ENCODE assay signal across 16 cellular contexts in genomic region chr11:115420524-115420923, GRCh38.
DNase-seq lines count a peak whose midpoint lies in the region; ATAC-seq and TF ChIP-seq lines count a peak whose summit lies in the region.
"Had no signal": no experiment of that assay in that cellular context is flagged by ENCODE, and none has a peak within 500 bp of the region (broad histone marks: within the 10 kb centered on the region; RNA-seq: fewer than 3 reads in every experiment).

No MANE protein-coding gene starts in this region.

- H3K27me3 ChIP-seq in stomach: no peaks in the 10 kb centered on the region
- H3K27me3 ChIP-seq: gastroesophageal sphincter, right atrium auricular region had no signal

- TF ChIP-seq CTCF in VCaP (conservative IDR thresholded peaks at IDR 0.05): no peak
- no peak for TF ChIP-seq CTCF in GM10248 (IDR thresholded peaks at IDR 0.05; ENCODE audit: control extremely low read depth, extremely low read depth, low read depth, missing control alignments)
- no peak for TF ChIP-seq CTCF in stomach (IDR thresholded peaks at IDR 0.05)

- no peak for TF ChIP-seq POLR2A in stomach (IDR thresholded peaks at IDR 0.05)

- H3K27ac ChIP-seq in VCaP: peak overlapping the region; percentile 72
- H3K27ac ChIP-seq in stomach: no peak overlapping the region
- H3K27ac ChIP-seq: gastroesophageal sphincter, right atrium auricular region had no signal

- peak; percentile 98 for DNase-seq in DMS79 (lab: John Stamatoyannopoulos, UW)
- peak; percentile 92 for DNase-seq in NCI-H1092 treated with DMSO at 0.1 percent for 48 hours (lab: John Stamatoyannopoulos, UW)
- peak; percentile 52 for DNase-seq in NCI-H510A (lab: John Stamatoyannopoulos, UW)
- DNase-seq in GM10248 (ENCODE audit: extremely low spot score): no peak
- no peak for DNase-seq in stomach
- DNase-seq in activated naive CD4-positive, alpha-beta T cell treated with Interleukin-2 at 50 U/mL for 16 hours: no peak
- DNase-seq: activated CD8-positive, alpha-beta memory T cell treated with anti-CD3 and anti-CD28 coated beads for 24 hours; CD8-positive, alpha-beta T cell; erythroblast; kidney glomerular epithelial cell; mesendoderm; naive thymus-derived CD4-positive, alpha-beta T cell had no signal

- no peaks in the 10 kb centered on the region for H3K36me3 ChIP-seq in stomach
- H3K36me3 ChIP-seq: gastroesophageal sphincter, right atrium auricular region had no signal

- ATAC-seq in HG03139 (IDR thresholded peaks at IDR 0.05; ENCODE audit: unreplicated experiment): no peak
- ATAC-seq: CD8-positive, alpha-beta T cell; gastroesophageal sphincter; naive thymus-derived CD4-positive, alpha-beta T cell had no signal

- 72 to 82% (median 75%) methylated on average over 5 of the region's 5 CpGs for WGBS in stomach, 5 donors

- no peaks in the 10 kb centered on the region for H3K9me3 ChIP-seq in stomach
- H3K9me3 ChIP-seq: gastroesophageal sphincter, right atrium auricular region had no signal

- H3K4me3 ChIP-seq in stomach: no peak overlapping the region
- H3K4me3 ChIP-seq: gastroesophageal sphincter, right atrium auricular region had no signal

- CTCF ChIA-PET in GM10248 (lab: Yijun Ruan, JAX): no interaction called here

- no peak for TF ChIP-seq EP300 in stomach (IDR thresholded peaks at IDR 0.05)

- peaks cover 0 to 15% (median 10%) of the 10 kb centered on the region in 4 donors for H3K4me1 ChIP-seq in stomach

- intact Hi-C loops in stomach (cut with DNase I; ENCODE audit: low total_unique reads): no loop called here

- POLR2A ChIA-PET in GM10248 (lab: Yijun Ruan, JAX): no interaction called here

Comparison
In these comparisons a context has a peak if more than half of its experiments do, and no peak if none do; other contexts are left out.
1. DNase-seq: peak in DMS79 (single experiment), NCI-H1092 treated with DMSO at 0.1 percent for 48 hours (single experiment) and NCI-H510A (single experiment); none in GM10248 (single experiment), stomach (single experiment) and activated naive CD4-positive, alpha-beta T cell treated with Interleukin-2 at 50 U/mL for 16 hours (single experiment).